Comparison of ENCODE assay signal across 1 cellular context in genomic region chr7:32957326-32958045, GRCh38.
TF ChIP-seq lines count a peak whose summit lies in the region.

TSS of gene FKBP9 (plus strand) at chr7:32957440. CDS start at chr7:32957574, 134 bp downstream.

TF ChIP-seq in K562, 482 proteins besides CTCF, POLR2A, EP300 and RAD21 (continued from another document and continues in another):
- TF ChIP-seq THRB (CRISPR knock-in tag; conservative IDR thresholded peaks at IDR 0.05) (no peak), EZH2 (IDR thresholded peaks at IDR 0.05; ENCODE audit: borderline replicate concordance, low read depth, low read length) (no peak), RFX1 (IDR thresholded peaks at IDR 0.05) (no peak), ZNF124 (CRISPR knock-in tag; IDR thresholded peaks at IDR 0.05) (0 out of 2 replicates have a peak, but pooled peaks have one; percentile 65), ZNF140 (CRISPR knock-in tag; IDR thresholded peaks at IDR 0.05) (no peak), C11orf30 (IDR thresholded peaks at IDR 0.05; ENCODE audit: low read depth) (no peak), ZKSCAN8 (CRISPR knock-in tag; IDR thresholded peaks at IDR 0.05) (no peak), HOMEZ (CRISPR knock-in tag; IDR thresholded peaks at IDR 0.05) (no peak), ZNF197 (CRISPR knock-in tag; IDR thresholded peaks at IDR 0.05; ENCODE audit: low read depth) (no peak), ZNF766 (CRISPR knock-in tag; conservative IDR thresholded peaks at IDR 0.05) (no peak), ZSCAN29 (IDR thresholded peaks at IDR 0.05) (no peak), NR4A1 (CRISPR knock-in tag; IDR thresholded peaks at IDR 0.05) (no peak), NR4A1 (tag; IDR thresholded peaks at IDR 0.05) (0 out of 2 replicates have a peak, but pooled peaks have one; percentile 54), ZNF408 (CRISPR knock-in tag; IDR thresholded peaks at IDR 0.05; ENCODE audit: low read depth) (no peak), ZNF561 (CRISPR knock-in tag; conservative IDR thresholded peaks at IDR 0.05) (no peak), IRF2 (CRISPR knock-in tag; IDR thresholded peaks at IDR 0.05) (0 out of 2 replicates have a peak, but pooled peaks have one; percentile 67), PHTF2 (CRISPR knock-in tag; IDR thresholded peaks at IDR 0.05) (no peak), ZNF778 (CRISPR knock-in tag; IDR thresholded peaks at IDR 0.05) (no peak), ZNF277 (CRISPR knock-in tag; IDR thresholded peaks at IDR 0.05; ENCODE audit: borderline replicate concordance) (no peak), CGGBP1 (CRISPR knock-in tag; IDR thresholded peaks at IDR 0.05) (no peak), ETS2 (tag; IDR thresholded peaks at IDR 0.05; ENCODE audit: borderline replicate concordance, poor library complexity, severe bottlenecking) (no peak), MAFK (IDR thresholded peaks at IDR 0.05; ENCODE audit: low read length) (no peak), NFYB (IDR thresholded peaks at IDR 0.05; ENCODE audit: extremely low read depth, insufficient read length) (no peak), PKNOX1 (IDR thresholded peaks at IDR 0.05) (no peak), MYBL2 (IDR thresholded peaks at IDR 0.05; ENCODE audit: low read depth) (no peak), MYBL2 (CRISPR knock-in tag; IDR thresholded peaks at IDR 0.05; ENCODE audit: borderline replicate concordance) (no peak), KDM2B (CRISPR knock-in tag; IDR thresholded peaks at IDR 0.05) (peak; percentile 70; the same call in 1 of the 2 replicates), MAFG (tag; conservative IDR thresholded peaks at IDR 0.05) (no peak), NR3C1 (CRISPR knock-in tag; IDR thresholded peaks at IDR 0.05) (no peak), WHSC1 (IDR thresholded peaks at IDR 0.05; ENCODE audit: low read length) (no peak), HSF4 (CRISPR knock-in tag; IDR thresholded peaks at IDR 0.05; ENCODE audit: borderline replicate concordance) (no peak), TCF15 (CRISPR knock-in tag; IDR thresholded peaks at IDR 0.05) (no peak), OTX1 (CRISPR knock-in tag; IDR thresholded peaks at IDR 0.05) (no peak), SRSF3 (IDR thresholded peaks at IDR 0.05; ENCODE audit: insufficient read depth, low read length) (no peak), ZNF76 (CRISPR knock-in tag; IDR thresholded peaks at IDR 0.05; ENCODE audit: borderline replicate concordance) (no peak), PPARD (CRISPR knock-in tag; IDR thresholded peaks at IDR 0.05) (no peak), JUND (IDR thresholded peaks at IDR 0.05; ENCODE audit: borderline replicate concordance, low read depth, low read length) (no peak), JUND (tag; IDR thresholded peaks at IDR 0.05; ENCODE audit: borderline replicate concordance, low read depth, low read length) (no peak; the same call in 2 of the 3 replicates), RHOXF2B (CRISPR knock-in tag; conservative IDR thresholded peaks at IDR 0.05) (no peak), ATF6 (CRISPR knock-in tag; IDR thresholded peaks at IDR 0.05) (no peak; the same call in 1 of the 2 replicates), ZNF282 (CRISPR knock-in tag; IDR thresholded peaks at IDR 0.05) (0 out of 2 replicates have a peak, but pooled peaks have one; percentile 85), USF2 (CRISPR knock-in tag; IDR thresholded peaks at IDR 0.05) (no peak), ZNF263 (CRISPR knock-in tag; IDR thresholded peaks at IDR 0.05; ENCODE audit: borderline replicate concordance) (peak; percentile 83), ZNF146 (CRISPR knock-in tag; IDR thresholded peaks at IDR 0.05; ENCODE audit: unreplicated experiment) (no peak), MNT (conservative IDR thresholded peaks at IDR 0.05) (no peak), YBX1 (IDR thresholded peaks at IDR 0.05) (no peak), FOXM1 (IDR thresholded peaks at IDR 0.05; ENCODE audit: low read depth) (no peak), FOXM1 (CRISPR knock-in tag; IDR thresholded peaks at IDR 0.05; ENCODE audit: low read depth) (peak; percentile 80; the same call in 1 of the 2 replicates), ARID4B (CRISPR knock-in tag; IDR thresholded peaks at IDR 0.05) (peak; percentile 83), ZKSCAN3 (CRISPR knock-in tag; IDR thresholded peaks at IDR 0.05) (no peak), ZBTB1 (CRISPR knock-in tag; IDR thresholded peaks at IDR 0.05; ENCODE audit: borderline replicate concordance, low read depth) (peak; percentile 68; the same call in 1 of the 2 replicates), RBBP5 (IDR thresholded peaks at IDR 0.05; ENCODE audit: borderline replicate concordance, insufficient read depth, low read length, poor library complexity, severe bottlenecking) (peak; percentile 95), ETS1 (conservative IDR thresholded peaks at IDR 0.05; ENCODE audit: control insufficient read depth, low read depth, low read length) (0 out of 2 replicates have a peak, but pooled peaks have one; percentile 56), FOS (IDR thresholded peaks at IDR 0.05; ENCODE audit: extremely low read depth, insufficient read length) (no peak), ZNF23 (CRISPR knock-in tag; IDR thresholded peaks at IDR 0.05) (no peak), ESRRB (CRISPR knock-in tag; IDR thresholded peaks at IDR 0.05; ENCODE audit: borderline replicate concordance) (no peak), TCF7 (IDR thresholded peaks at IDR 0.05; ENCODE audit: borderline replicate concordance) (no peak), ZNF445 (CRISPR knock-in tag; IDR thresholded peaks at IDR 0.05; ENCODE audit: low read depth) (no peak)
